Comparison of ENCODE assay signal across 2 cellular contexts in genomic region chr19:46035986-46036744, GRCh38.
TF ChIP-seq lines count a peak whose summit lies in the region.

No MANE protein-coding gene starts in this region.

TF ChIP-seq in GM23338, 12 proteins besides CTCF, POLR2A, EP300 and RAD21 (continued from another document):
- TF ChIP-seq ETS1 (IDR thresholded peaks at IDR 0.05) (no peak), ZNF462 (CRISPR knock-in tag; IDR thresholded peaks at IDR 0.05) (no peak), EZH2phosphoT487 (IDR thresholded peaks at IDR 0.05; ENCODE audit: unreplicated experiment) (no peak), CREB1 (CRISPR knock-in tag; IDR thresholded peaks at IDR 0.05; ENCODE audit: low read depth) (no peak), REST (IDR thresholded peaks at IDR 0.05; ENCODE audit: unreplicated experiment) (no peak), JUNB (IDR thresholded peaks at IDR 0.05; ENCODE audit: unreplicated experiment) (no peak), ZNF331 (CRISPR knock-in tag; IDR thresholded peaks at IDR 0.05; ENCODE audit: low read depth) (no peak), EZH2 (IDR thresholded peaks at IDR 0.05; ENCODE audit: low read depth, unreplicated experiment) (no peak), POLR2AphosphoS5 (IDR thresholded peaks at IDR 0.05; ENCODE audit: low read depth) (no peak)

TF ChIP-seq in WTC11, 78 proteins besides CTCF, POLR2A, EP300 and RAD21:
- TF ChIP-seq ARID4B (CRISPR knock-in tag; IDR thresholded peaks at IDR 0.05; ENCODE audit: borderline replicate concordance), result no peak
- TF ChIP-seq FOXJ3 (CRISPR knock-in tag; IDR thresholded peaks at IDR 0.05; ENCODE audit: borderline replicate concordance), result no peak
- TF ChIP-seq FOXP1 (CRISPR knock-in tag; IDR thresholded peaks at IDR 0.05; ENCODE audit: borderline replicate concordance), result no peak
- no peak for TF ChIP-seq ZNF121 (CRISPR knock-in tag; IDR thresholded peaks at IDR 0.05)
- TF ChIP-seq TCF7 (CRISPR knock-in tag; IDR thresholded peaks at IDR 0.05; ENCODE audit: low read depth), result no peak
- TF ChIP-seq NFATC4 (CRISPR knock-in tag; IDR thresholded peaks at IDR 0.05), result no peak
